9 cellular contexts compared by ENCODE assay signal in the genomic region with DNA sequence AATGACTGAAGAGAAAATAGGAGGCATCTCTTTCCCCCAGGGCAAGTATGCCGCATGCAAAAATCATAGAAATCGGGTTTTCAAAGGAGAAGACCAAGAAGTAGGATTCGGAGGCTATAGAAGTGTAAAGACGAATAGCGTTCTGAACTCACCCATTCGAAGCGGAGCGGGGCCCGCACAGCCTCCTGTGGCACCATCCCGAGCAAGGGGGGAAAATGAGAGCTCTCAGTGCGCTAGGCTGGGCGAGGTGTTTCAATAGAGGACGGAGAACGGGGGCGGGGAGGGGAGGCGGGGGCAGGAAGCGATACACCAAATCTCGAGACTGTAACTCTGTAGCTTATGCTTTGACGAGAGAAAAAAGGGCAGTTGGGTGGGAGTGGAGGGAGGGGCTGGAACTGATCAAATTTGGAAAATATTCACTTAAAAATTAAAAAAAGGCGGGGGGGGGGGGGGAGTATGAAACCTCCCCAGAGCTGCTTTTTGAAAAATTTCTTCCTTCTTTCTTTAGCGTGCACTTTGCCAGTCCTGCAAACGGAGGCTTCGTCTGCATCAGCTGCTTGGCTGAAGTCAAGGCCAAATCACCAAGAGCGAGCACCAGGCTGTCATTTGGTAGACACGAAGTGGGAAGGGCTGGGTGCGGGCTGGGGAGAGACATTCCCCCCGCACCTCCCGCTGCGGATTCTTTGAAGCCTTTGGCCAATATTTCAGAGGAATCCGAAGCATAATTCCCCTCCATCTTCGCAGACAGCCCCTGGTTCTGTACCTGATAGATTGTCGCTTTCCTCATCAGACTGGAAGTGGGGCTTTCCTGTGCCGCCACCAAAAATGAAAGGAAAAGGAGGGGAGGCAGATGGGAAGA. TPM values are rescaled to one million over a fixed set of nuclear protein-coding genes. Genes with fewer than 3 reads are reported as not detected.
A peak's percentile ranks its signal among the peaks of the same experiment; 100 is the strongest.
DNase-seq lines count a peak whose midpoint lies in the region; ATAC-seq and TF ChIP-seq lines count a peak whose summit lies in the region.
"Had no signal": no experiment of that assay in that cellular context is flagged by ENCODE, and none has a peak within 500 bp of the region (broad histone marks: within the 10 kb centered on the region; RNA-seq: fewer than 3 reads in every experiment).

No MANE protein-coding gene starts in this region.

- no peak for DNase-seq in activated CD4-positive, alpha-beta T cell treated with anti-CD3 and anti-CD28 coated beads, Interleukin-2, amount 10 ng/mL, durations not matched to agents 24 days and 14 days
- no peak for DNase-seq in activated CD4-positive, alpha-beta T cell treated with anti-CD3 and anti-CD28 coated beads, Interleukin-2, amount 50 U/mL, for 1 hour
- peak; percentile 79 for DNase-seq in medulla oblongata (ENCODE audit: extremely low spot score)
- peak; percentile 74 to 86 for DNase-seq in tibial artery
- DNase-seq in activated effector memory CD4-positive, alpha-beta T cell treated with anti-CD3 and anti-CD28 coated beads, Interleukin-2, amount 50 U/mL, for 16 hours: no peak
- no peak for DNase-seq in RPMI8226
- DNase-seq: CD4-positive, CD25-positive, alpha-beta regulatory T cell had no signal

- ATAC-seq in GM18861 (IDR thresholded peaks at IDR 0.05; ENCODE audit: unreplicated experiment): no peak

- peaks cover 7% of the 10 kb centered on the region for H3K4me1 Mint-ChIP-seq in activated CD4-positive, alpha-beta T cell treated with anti-CD3 and anti-CD28 coated beads, Interleukin-2, amount 10 ng/mL, durations not matched to agents 24 days and 14 days

- no peak for TF ChIP-seq CTCF in tibial artery (IDR thresholded peaks at IDR 0.05)

- H3K9me3 ChIP-seq in duodenal mucosa (ENCODE audit: control insufficient read depth in 1 of 2, low read length in 2 of 2): no peaks in the 10 kb centered on the region
- no peaks in the 10 kb centered on the region for H3K9me3 ChIP-seq in tibial artery

- H3K27ac Mint-ChIP-seq in activated CD4-positive, alpha-beta T cell treated with anti-CD3 and anti-CD28 coated beads, Interleukin-2, amount 10 ng/mL, durations not matched to agents 24 days and 14 days: no peak overlapping the region
- H3K27ac Mint-ChIP-seq: CD4-positive, CD25-positive, alpha-beta regulatory T cell had no signal

- H3K9me3 Mint-ChIP-seq in activated CD4-positive, alpha-beta T cell treated with anti-CD3 and anti-CD28 coated beads, Interleukin-2, amount 10 ng/mL, durations not matched to agents 24 days and 14 days: no peaks in the 10 kb centered on the region

- H3K36me3 ChIP-seq in duodenal mucosa (ENCODE audit: control insufficient read depth in 1 of 2, insufficient read depth in 2 of 2, low read length in 2 of 2): no peaks in the 10 kb centered on the region
- H3K36me3 ChIP-seq in tibial artery: no peaks in the 10 kb centered on the region

- intact Hi-C loops in activated CD4-positive, alpha-beta T cell treated with anti-CD3 and anti-CD28 coated beads, Interleukin-2, amount 10 ng/mL, durations not matched to agents 24 days and 14 days (cut with micrococcal nuclease): no loop called here
- intact Hi-C loops in tibial artery (cut with DNase I; ENCODE audit: low total_unique reads): loop anchor here (5.0 to 10.0 kb wide), 3 partner anchors 356 to 443 kb away; no protein-coding TSS in a partner anchor

- peaks cover 2% of the 10 kb centered on the region for H3K36me3 Mint-ChIP-seq in activated CD4-positive, alpha-beta T cell treated with anti-CD3 and anti-CD28 coated beads, Interleukin-2, amount 10 ng/mL, durations not matched to agents 24 days and 14 days (ENCODE audit: low read depth)
- H3K36me3 Mint-ChIP-seq: CD4-positive, CD25-positive, alpha-beta regulatory T cell had no signal

- peaks cover 39% of the 10 kb centered on the region for H3K27me3 Mint-ChIP-seq in activated CD4-positive, alpha-beta T cell treated with anti-CD3 and anti-CD28 coated beads, Interleukin-2, amount 10 ng/mL, durations not matched to agents 24 days and 14 days

- H3K27ac ChIP-seq in duodenal mucosa (ENCODE audit: low read depth, low read length) (no peak overlapping the region), tibial artery (peak overlapping the region; percentile 80 to 91)

- H3K4me1 ChIP-seq in duodenal mucosa (ENCODE audit: control insufficient read depth in 1 of 2, insufficient read depth in 2 of 2, low read length in 2 of 2): no peaks in the 10 kb centered on the region
- H3K4me1 ChIP-seq in tibial artery: peaks cover 0 to 37% (median 9%) of the 10 kb centered on the region in 4 donors

- H3K4me3 ChIP-seq in duodenal mucosa (ENCODE audit: low read depth in 1 of 2, low read length in 2 of 2): peak overlapping the region; percentile 46 to 56
- H3K4me3 ChIP-seq in tibial artery: peak overlapping the region; percentile 64 to 68

- H3K27me3 ChIP-seq in duodenal mucosa (ENCODE audit: control insufficient read depth in 1 of 2, insufficient read depth in 2 of 2, low read length in 2 of 2): peaks cover 0 to 16% of the 10 kb centered on the region in 2 donors
- no peaks in the 10 kb centered on the region for H3K27me3 ChIP-seq in tibial artery

- H3K9ac ChIP-seq in duodenal mucosa (ENCODE audit: low read depth in 1 of 2, low read length in 2 of 2): peak overlapping the region in 1 of 2 donors; percentile 39

- H3K4me3 Mint-ChIP-seq in activated CD4-positive, alpha-beta T cell treated with anti-CD3 and anti-CD28 coated beads, Interleukin-2, amount 10 ng/mL, durations not matched to agents 24 days and 14 days: peak overlapping the region; percentile 10

RNA-seq across cellular contexts. Expression of a gene that starts 15.6 kb away (rescaled TPM):
- not detected in 2 replicates for total RNA-seq in activated CD4-positive, alpha-beta T cell treated with anti-CD3 and anti-CD28 coated beads, Interleukin-2, amount 10 ng/mL, durations not matched to agents 24 days and 14 days
- total RNA-seq: CD4-positive, CD25-positive, alpha-beta regulatory T cell had no signal

Comparison
In these comparisons a context has a peak if more than half of its experiments do, and no peak if none do; other contexts are left out.
1. DNase-seq: peak in medulla oblongata (single experiment) and tibial artery (2 of 2); none in activated CD4-positive, alpha-beta T cell treated with anti-CD3 and anti-CD28 coated beads, Interleukin-2, amount 10 ng/mL, durations not matched to agents 24 days and 14 days (single experiment), activated CD4-positive, alpha-beta T cell treated with anti-CD3 and anti-CD28 coated beads, Interleukin-2, amount 50 U/mL, for 1 hour (single experiment), activated effector memory CD4-positive, alpha-beta T cell treated with anti-CD3 and anti-CD28 coated beads, Interleukin-2, amount 50 U/mL, for 16 hours (single experiment) and RPMI8226 (single experiment).